13 cellular contexts compared by ENCODE assay signal in genomic region chr2:191714925-191715324, GRCh38.
"Had no signal": no experiment of that assay in that cellular context is flagged by ENCODE, and none has a peak within 500 bp of the region (broad histone marks: within the 10 kb centered on the region; RNA-seq: fewer than 3 reads in every experiment).

No MANE protein-coding gene starts in this region.

- H3K36me3 Mint-ChIP-seq: stimulated activated effector memory CD8-positive, alpha-beta T cell treated with anti-CD3 and anti-CD28 coated beads, Interleukin-12 subunit alpha, Interleukin-12 subunit beta, amount 100 ng/mL, for 72 hours had no signal

- H3K9me3 Mint-ChIP-seq: activated CD8-positive, alpha-beta T cell treated with anti-CD3 and anti-CD28 coated beads for 36 hours; activated naive CD4-positive, alpha-beta T cell treated with anti-CD3 and anti-CD28 coated beads, Interleukin-2, amount 50 U/mL, for 24 hours; stimulated activated effector memory CD8-positive, alpha-beta T cell treated with anti-CD3 and anti-CD28 coated beads, Interleukin-12 subunit alpha, Interleukin-12 subunit beta, amount 100 ng/mL, for 72 hours had no signal

- H3K4me3 ChIP-seq: adrenal gland, cardiac muscle cell, pancreas, thoracic aorta had no signal

- ATAC-seq: activated CD8-positive, alpha-beta T cell treated with anti-CD3 and anti-CD28 coated beads for 36 hours; pancreas; stimulated activated effector memory CD8-positive, alpha-beta T cell treated with anti-CD3 and anti-CD28 coated beads, Interleukin-12 subunit alpha, Interleukin-12 subunit beta, amount 100 ng/mL, for 72 hours had no signal

- H3K27me3 ChIP-seq: adrenal gland, cardiac muscle cell, pancreas had no signal

- H3K27ac Mint-ChIP-seq: activated CD8-positive, alpha-beta T cell treated with anti-CD3 and anti-CD28 coated beads for 36 hours; activated naive CD4-positive, alpha-beta T cell treated with anti-CD3 and anti-CD28 coated beads, Interleukin-2, amount 50 U/mL, for 24 hours; stimulated activated effector memory CD8-positive, alpha-beta T cell treated with anti-CD3 and anti-CD28 coated beads, Interleukin-12 subunit alpha, Interleukin-12 subunit beta, amount 100 ng/mL, for 72 hours had no signal

- DNase-seq: activated CD4-positive, alpha-beta T cell treated with anti-CD3 and anti-CD28 coated beads for 4 hours; activated CD8-positive, alpha-beta memory T cell treated with anti-CD3 and anti-CD28 coated beads, Interleukin-2, amount 50 U/mL, for 4 hours; activated CD8-positive, alpha-beta T cell treated with anti-CD3 and anti-CD28 coated beads for 36 hours; activated effector memory CD4-positive, alpha-beta T cell treated with anti-CD3 and anti-CD28 coated beads, Interleukin-2, amount 50 U/mL, for 16 hours; activated T-cell treated with anti-CD3 and anti-CD28 coated beads, Interleukin-2, amount 50 U/mL, for 48 hours; adrenal gland; islet precursor cell; pancreas; WERI-Rb-1 had no signal

- H3K4me1 Mint-ChIP-seq: activated naive CD4-positive, alpha-beta T cell treated with anti-CD3 and anti-CD28 coated beads, Interleukin-2, amount 50 U/mL, for 24 hours; stimulated activated effector memory CD8-positive, alpha-beta T cell treated with anti-CD3 and anti-CD28 coated beads, Interleukin-12 subunit alpha, Interleukin-12 subunit beta, amount 100 ng/mL, for 72 hours had no signal

- H3K4me3 Mint-ChIP-seq: activated CD8-positive, alpha-beta T cell treated with anti-CD3 and anti-CD28 coated beads for 36 hours; activated naive CD4-positive, alpha-beta T cell treated with anti-CD3 and anti-CD28 coated beads, Interleukin-2, amount 50 U/mL, for 24 hours; stimulated activated effector memory CD8-positive, alpha-beta T cell treated with anti-CD3 and anti-CD28 coated beads, Interleukin-12 subunit alpha, Interleukin-12 subunit beta, amount 100 ng/mL, for 72 hours had no signal

- H3K27ac ChIP-seq: adrenal gland, cardiac muscle cell, pancreas, thoracic aorta, WERI-Rb-1 had no signal

- H3K36me3 ChIP-seq: adrenal gland, cardiac muscle cell, pancreas, thoracic aorta, WERI-Rb-1 had no signal

- H3K27me3 Mint-ChIP-seq: activated CD8-positive, alpha-beta T cell treated with anti-CD3 and anti-CD28 coated beads for 36 hours; activated naive CD4-positive, alpha-beta T cell treated with anti-CD3 and anti-CD28 coated beads, Interleukin-2, amount 50 U/mL, for 24 hours had no signal

- H3K4me1 ChIP-seq: adrenal gland, pancreas had no signal

- H3K9me3 ChIP-seq: adrenal gland, pancreas, thoracic aorta had no signal
